8 cellular contexts compared by ENCODE assay signal in genomic region chr4:6779667-6780565, GRCh38. TPM values are rescaled to one million over a fixed set of nuclear protein-coding genes. Genes with fewer than 3 reads are reported as not detected.
DNase-seq lines count a peak whose midpoint lies in the region; ATAC-seq and TF ChIP-seq lines count a peak whose summit lies in the region.

No MANE protein-coding gene starts in this region.

- no peak overlapping the region for H3K4me3 Mint-ChIP-seq in WTC11

- no peak for TF ChIP-seq CTCF in WTC11 (IDR thresholded peaks at IDR 0.05)
- TF ChIP-seq CTCF in GM13977 (IDR thresholded peaks at IDR 0.05; ENCODE audit: extremely low read depth, insufficient read depth, missing control alignments) = no peak

- H3K4me1 Mint-ChIP-seq in WTC11 = peaks cover 36% of the 10 kb centered on the region

- no peaks in the 10 kb centered on the region for H3K36me3 Mint-ChIP-seq in WTC11

- CTCF ChIA-PET in WTC11 (lab: Charles Lee) = interaction anchor here (0.7 to 2.6 kb wide), 4 partner anchors 12 to 105 kb away, joined by 3 to 13 read pairs (median 4); no protein-coding TSS in a partner anchor

- DNase-seq in COLO668 (lab: John Stamatoyannopoulos, UW; ENCODE audit: unreplicated experiment) = peak; percentile 77
- DNase-seq in MV-4-11 (lab: John Stamatoyannopoulos, UW) = peak; percentile 84
- no peak for DNase-seq in WTC11 (ENCODE audit: low spot score)
- peak; percentile 18 for DNase-seq in middle frontal gyrus (ENCODE audit: extremely low spot score, low spot score)
- DNase-seq in HK-2 (ENCODE audit: unreplicated experiment) = no peak
- no peak for DNase-seq in stimulated activated CD4-positive, alpha-beta T cell treated with anti-CD3 and anti-CD28 coated beads, Interleukin-2, amount 100 ng/mL, for 24 hours
- no peak for DNase-seq in GM13977 (ENCODE audit: low spot score)

- peaks cover 6% of the 10 kb centered on the region for H3K27me3 Mint-ChIP-seq in WTC11 (ENCODE audit: low read depth)

- POLR2A ChIA-PET in WTC11 (lab: Charles Lee) = no interaction called here

- no peaks in the 10 kb centered on the region for H3K9me3 Mint-ChIP-seq in WTC11

- ATAC-seq in WTC11 = peak; percentile 21
- ATAC-seq in HG02798 (IDR thresholded peaks at IDR 0.05; ENCODE audit: poor library complexity, unreplicated experiment) = no peak

- H3K27ac Mint-ChIP-seq in WTC11 = no peak overlapping the region

- in situ Hi-C loops in GM13977 (cut with MboI; ENCODE audit: low pct_unique_long_range_greater_than_20kb, low sequenced_read_pairs, unreplicated experiment) = no loop called here

TF ChIP-seq in WTC11, 78 proteins besides CTCF, POLR2A, EP300 and RAD21:
- no peak for TF ChIP-seq FOXK1 (CRISPR knock-in tag; IDR thresholded peaks at IDR 0.05)

RNA-seq across cellular contexts. Expression of gene KIAA0232, which starts 2.6 kb away (rescaled TPM):
- 18.5 to 23.2 TPM (median 21.0 TPM) in 3 replicates for total RNA-seq in WTC11 (2021)

Comparison
In these comparisons a context has a peak if more than half of its experiments do, and no peak if none do; other contexts are left out.
1. DNase-seq: peak in COLO668 (single experiment), MV-4-11 (single experiment) and middle frontal gyrus (single experiment); none in WTC11 (single experiment), HK-2 (single experiment), stimulated activated CD4-positive, alpha-beta T cell treated with anti-CD3 and anti-CD28 coated beads, Interleukin-2, amount 100 ng/mL, for 24 hours (0 of 2) and GM13977 (single experiment).